Comparison of ENCODE assay signal across 1 cellular context in genomic region chr2:133346654-133347053, GRCh38.
TF ChIP-seq lines count a peak whose summit lies in the region.

No MANE protein-coding gene starts in this region.

TF ChIP-seq in HEK293, 187 proteins besides CTCF, POLR2A, EP300 and RAD21 (continued from another document):
- TF ChIP-seq PRDM4 (tag by site-specific recombination; IDR thresholded peaks at IDR 0.05) (no peak), ZNF248 (tag by site-specific recombination; IDR thresholded peaks at IDR 0.05) (no peak)
